6 cellular contexts compared by ENCODE assay signal in genomic region chr17:30638968-30639367, GRCh38.
DNase-seq lines count a peak whose midpoint lies in the region; ATAC-seq, FAIRE-seq and TF ChIP-seq lines count a peak whose summit lies in the region.
"Not testable (repeated sequence)": the region's sequence is repeated elsewhere in the genome, so short reads cannot be mapped to it uniquely, and the experiment has no call there.

No MANE protein-coding gene starts in this region.

- not testable (repeated sequence) for H2BK5ac ChIP-seq in mesendoderm (ENCODE audit: low read length)

- H2AFZ ChIP-seq in PC-3 (ENCODE audit: low read length): not testable (repeated sequence)

- H4K20me1 ChIP-seq in PC-3 (ENCODE audit: low read length): not testable (repeated sequence)

- not testable (repeated sequence) for H4K5ac ChIP-seq in mesendoderm (ENCODE audit: low read length)

- not testable (repeated sequence) for H3F3A ChIP-seq in PC-3 (ENCODE audit: low read length, unreplicated experiment)

- not testable (repeated sequence) for H3K23ac ChIP-seq in mesendoderm (ENCODE audit: low read length)

- not testable (repeated sequence) for H3K79me2 ChIP-seq in PC-3 (ENCODE audit: low read length); mesendoderm (ENCODE audit: control insufficient read depth, insufficient read depth, low read length)

- not testable (repeated sequence) for H3K4me1 Mint-ChIP-seq in activated T-helper 17 cell treated with anti-CD3 and anti-CD28 coated beads, Interleukin-2, amount 50 U/mL, for 72 hours; stimulated activated memory B cell treated with anti-CD40 and anti-IgM and Interleukin-4, amounts not matched to agents 10 μg/mL and 1 μg/mL and 100 μg/mL, for 72 hours

- H3K36me3 Mint-ChIP-seq in activated T-helper 17 cell treated with anti-CD3 and anti-CD28 coated beads, Interleukin-2, amount 50 U/mL, for 72 hours (ENCODE audit: low read depth); stimulated activated memory B cell treated with anti-CD40 and anti-IgM and Interleukin-4, amounts not matched to agents 10 μg/mL and 1 μg/mL and 100 μg/mL, for 72 hours: not testable (repeated sequence)

- DNase-seq in PC-3 (peak; percentile 4), bronchial epithelial cell (ENCODE audit: low read depth) (peak; percentile 37), foreskin keratinocyte (peak in 1 of 2 donors; percentile 17), mesendoderm (peak; percentile 13)

- not testable (repeated sequence) for H3K27ac Mint-ChIP-seq in activated T-helper 17 cell treated with anti-CD3 and anti-CD28 coated beads, Interleukin-2, amount 50 U/mL, for 72 hours
- peak overlapping the region; percentile 51 for H3K27ac Mint-ChIP-seq in stimulated activated memory B cell treated with anti-CD40 and anti-IgM and Interleukin-4, amounts not matched to agents 10 μg/mL and 1 μg/mL and 100 μg/mL, for 72 hours

- not testable (repeated sequence) for H3K4me1 ChIP-seq in PC-3 (ENCODE audit: insufficient read depth, low read length); foreskin keratinocyte; mesendoderm (ENCODE audit: control insufficient read depth, low read depth, low read length)

- no CpG with 5 or more reads among the region's 4 CpGs for WGBS in mesendoderm (ENCODE audit: extremely low coverage, insufficient coverage, low lambda C conversion rate)

- H3K4me2 ChIP-seq in PC-3 (ENCODE audit: low read length); mesendoderm (ENCODE audit: low read length): not testable (repeated sequence)

- H2BK120ac ChIP-seq in mesendoderm (ENCODE audit: low read depth, low read length): not testable (repeated sequence)

- intact Hi-C loops in PC-3 (cut with micrococcal nuclease): not testable (repeated sequence)

- not testable (repeated sequence) for TF ChIP-seq CTCF in PC-3 (conservative IDR thresholded peaks at IDR 0.05; ENCODE audit: low read depth, low read length); bronchial epithelial cell (IDR thresholded peaks at IDR 0.05; ENCODE audit: insufficient read depth, low read length, severe bottlenecking); foreskin keratinocyte (conservative IDR thresholded peaks at IDR 0.05)

- H3K4ac ChIP-seq in mesendoderm (ENCODE audit: low read depth, low read length): not testable (repeated sequence)

- not testable (repeated sequence) for H3K4me3 ChIP-seq in PC-3 (ENCODE audit: low read length); bronchial epithelial cell (ENCODE audit: low read depth, low read length); mesendoderm (ENCODE audit: low read length)

- H3K4me3 Mint-ChIP-seq in activated T-helper 17 cell treated with anti-CD3 and anti-CD28 coated beads, Interleukin-2, amount 50 U/mL, for 72 hours; stimulated activated memory B cell treated with anti-CD40 and anti-IgM and Interleukin-4, amounts not matched to agents 10 μg/mL and 1 μg/mL and 100 μg/mL, for 72 hours: not testable (repeated sequence)

- not testable (repeated sequence) for H3K27me3 Mint-ChIP-seq in activated T-helper 17 cell treated with anti-CD3 and anti-CD28 coated beads, Interleukin-2, amount 50 U/mL, for 72 hours; stimulated activated memory B cell treated with anti-CD40 and anti-IgM and Interleukin-4, amounts not matched to agents 10 μg/mL and 1 μg/mL and 100 μg/mL, for 72 hours

- H3K36me3 ChIP-seq in PC-3 (ENCODE audit: low read depth, low read length); bronchial epithelial cell (ENCODE audit: control insufficient read depth, insufficient read depth, low read length); mesendoderm (ENCODE audit: control insufficient read depth, insufficient read depth, low read length): not testable (repeated sequence)

- H3K9ac ChIP-seq in PC-3 (ENCODE audit: low read length); mesendoderm (ENCODE audit: low read length): not testable (repeated sequence)

- H2AK5ac ChIP-seq in mesendoderm (ENCODE audit: low read length): not testable (repeated sequence)

- H3K18ac ChIP-seq in mesendoderm (ENCODE audit: low read length): not testable (repeated sequence)

- POLR2A ChIA-PET in PC-3 (lab: Charles Lee; ENCODE audit: unreplicated experiment): not testable (repeated sequence)

- not testable (repeated sequence) for H3K79me1 ChIP-seq in mesendoderm (ENCODE audit: low read length)

- H3K27me3 ChIP-seq in PC-3 (ENCODE audit: low read length); bronchial epithelial cell (ENCODE audit: control insufficient read depth, insufficient read depth, low read length); foreskin keratinocyte; mesendoderm (ENCODE audit: insufficient read depth, low read length, poor library complexity): not testable (repeated sequence)

- CTCF ChIA-PET in PC-3 (lab: Charles Lee): not testable (repeated sequence)

- H3K56ac ChIP-seq in mesendoderm (ENCODE audit: low read length): not testable (repeated sequence)

- not testable (repeated sequence) for H3K27ac ChIP-seq in PC-3 (ENCODE audit: low read length); mesendoderm (ENCODE audit: low read depth, low read length)
- peak overlapping the region; percentile 69 for H3K27ac ChIP-seq in foreskin keratinocyte

- not testable (repeated sequence) for H3K9me2 ChIP-seq in PC-3 (replicated peaks; ENCODE audit: low read length)

- FAIRE-seq in bronchial epithelial cell (lab: Jason Lieb, UNC): not testable (repeated sequence)

- not testable (repeated sequence) for BruUV-seq in PC-3 (replicated peaks; lab: Mats Ljungman, UMichigan)

- not testable (repeated sequence) for H2BK15ac ChIP-seq in mesendoderm (replicated peaks; ENCODE audit: low read depth)

- not testable (repeated sequence) for H3K9me3 Mint-ChIP-seq in activated T-helper 17 cell treated with anti-CD3 and anti-CD28 coated beads, Interleukin-2, amount 50 U/mL, for 72 hours; stimulated activated memory B cell treated with anti-CD40 and anti-IgM and Interleukin-4, amounts not matched to agents 10 μg/mL and 1 μg/mL and 100 μg/mL, for 72 hours

- not testable (repeated sequence) for H4K8ac ChIP-seq in mesendoderm (ENCODE audit: low read depth, low read length)

- not testable (repeated sequence) for ATAC-seq in PC-3; stimulated activated memory B cell treated with anti-CD40 and anti-IgM and Interleukin-4, amounts not matched to agents 10 μg/mL and 1 μg/mL and 100 μg/mL, for 72 hours
- peak; percentile 38 for ATAC-seq in activated T-helper 17 cell treated with anti-CD3 and anti-CD28 coated beads, Interleukin-2, amount 50 U/mL, for 72 hours (replicated peaks)
- ATAC-seq in foreskin keratinocyte: peak; percentile 64

- not testable (repeated sequence) for H3K9me3 ChIP-seq in PC-3 (ENCODE audit: low read length)
